Comparison of ENCODE assay signal across 1 cellular context in the genomic region with DNA sequence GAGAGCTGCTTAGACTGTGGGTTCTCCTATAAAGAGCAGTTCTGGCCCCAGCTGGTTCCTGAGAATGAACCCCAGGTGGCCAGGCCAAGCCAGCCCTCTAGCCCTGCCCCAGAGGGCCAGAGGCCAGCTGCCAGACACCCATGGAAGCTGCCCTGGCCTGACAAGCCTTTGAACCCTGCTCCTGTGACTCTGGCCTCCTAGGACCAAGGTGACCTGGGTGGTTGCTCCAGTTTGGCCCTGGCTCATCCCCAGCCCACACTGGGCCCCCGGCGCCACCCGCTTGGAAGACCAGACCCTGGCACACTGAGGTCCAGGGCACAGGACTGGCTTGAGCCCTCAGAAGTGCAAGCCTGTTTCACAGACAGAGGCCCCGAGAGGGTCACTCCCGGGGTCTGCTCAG.
TF ChIP-seq lines count a peak whose summit lies in the region.

No MANE protein-coding gene starts in this region.

TF ChIP-seq in H1, 55 proteins besides CTCF, POLR2A, EP300 and RAD21:
- TF ChIP-seq EGR1 (IDR thresholded peaks at IDR 0.05; ENCODE audit: borderline replicate concordance, low read depth, low read length) (no peak), ASH2L (IDR thresholded peaks at IDR 0.05; ENCODE audit: low read length) (no peak), PHF8 (conservative IDR thresholded peaks at IDR 0.05; ENCODE audit: low read depth, low read length) (no peak), SRF (IDR thresholded peaks at IDR 0.05; ENCODE audit: low read depth, low read length) (no peak), GABPA (IDR thresholded peaks at IDR 0.05; ENCODE audit: borderline replicate concordance, insufficient read depth, low read length) (no peak)
